Comparison of ENCODE assay signal across 14 cellular contexts in the genomic region with DNA sequence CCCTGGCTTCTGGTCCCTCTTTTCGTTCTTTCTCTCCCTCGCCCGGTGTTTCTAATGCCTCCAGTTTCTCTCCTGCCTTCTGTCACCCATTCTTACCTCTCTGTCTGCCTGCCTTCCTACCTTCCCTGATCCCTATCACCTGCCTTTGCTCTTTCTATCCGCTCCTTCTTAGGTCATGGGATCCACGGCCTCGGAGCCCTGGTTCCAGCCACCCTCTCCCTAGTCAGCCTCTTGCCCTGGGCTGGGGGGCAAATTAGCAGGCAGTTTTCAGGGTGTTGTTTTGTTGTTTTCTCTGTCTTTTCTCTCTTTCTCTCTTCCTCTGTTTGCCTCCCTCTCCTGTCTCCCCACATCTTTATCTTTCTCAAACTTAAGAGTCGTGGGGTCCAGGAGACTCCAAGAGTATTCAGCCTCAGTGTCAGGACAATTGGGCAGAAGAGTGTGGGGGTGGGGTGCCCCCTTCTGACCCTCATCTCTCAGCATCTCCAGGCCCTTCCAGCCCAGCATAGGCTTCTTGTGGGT. TPM values are rescaled to one million over a fixed set of nuclear protein-coding genes. Genes with fewer than 3 reads are reported as not detected.
DNase-seq lines count a peak whose midpoint lies in the region; ATAC-seq and TF ChIP-seq lines count a peak whose summit lies in the region.
"Had no signal": no experiment of that assay in that cellular context is flagged by ENCODE, and none has a peak within 500 bp of the region (broad histone marks: within the 10 kb centered on the region; RNA-seq: fewer than 3 reads in every experiment).

No MANE protein-coding gene starts in this region.

- H3K27me3 Mint-ChIP-seq in CD8-positive, alpha-beta T cell (ENCODE audit: low read depth) = peaks cover 68% of the 10 kb centered on the region
- H3K27me3 Mint-ChIP-seq in brain = peaks cover 99% of the 10 kb centered on the region
- H3K27me3 Mint-ChIP-seq in natural killer cell treated with Interleukin-12 subunit alpha and Interleukin-12 subunit beta and Interleukin-15 and Interleukin-18, amount 100 ng/mL, for 72 hours = peaks cover 48 to 53% of the 10 kb centered on the region in 2 donors

- DNase-seq in CD8-positive, alpha-beta T cell = no peak
- no peak for DNase-seq in HCT116 (ENCODE audit: low read depth, low spot score)
- no peak for DNase-seq in natural killer cell treated with Interleukin-12 subunit alpha and Interleukin-12 subunit beta and Interleukin-15 and Interleukin-18, amount 100 ng/mL, for 72 hours (ENCODE audit: low spot score)
- no peak for DNase-seq in coronary artery (ENCODE audit: low spot score)
- DNase-seq in mucosa of gallbladder (ENCODE audit: low spot score) = no peak
- DNase-seq: anterior cingulate cortex, DMS153, hippocampal formation, MG63, spleen had no signal

- H3K9me2 ChIP-seq in HCT116 (ENCODE audit: insufficient read depth) = no peaks in the 10 kb centered on the region

- TSS peak; percentile 52 for BruUV-seq in HCT116 (replicated peaks; lab: Mats Ljungman, UMichigan)

- ATAC-seq in CD8-positive, alpha-beta T cell = no peak
- no peak for ATAC-seq in HCT116
- no peak for ATAC-seq in natural killer cell treated with Interleukin-12 subunit alpha and Interleukin-12 subunit beta and Interleukin-15 and Interleukin-18, amount 100 ng/mL, for 72 hours
- no peak for ATAC-seq in GM21619 (IDR thresholded peaks at IDR 0.05; ENCODE audit: unreplicated experiment)
- ATAC-seq in HG03139 (IDR thresholded peaks at IDR 0.05; ENCODE audit: unreplicated experiment) = no peak

- peak overlapping the region; percentile 13 for H3K4me3 Mint-ChIP-seq in CD8-positive, alpha-beta T cell
- H3K4me3 Mint-ChIP-seq in brain = peak overlapping the region; percentile 21 to 88 (median 73)
- H3K4me3 Mint-ChIP-seq in natural killer cell treated with Interleukin-12 subunit alpha and Interleukin-12 subunit beta and Interleukin-15 and Interleukin-18, amount 100 ng/mL, for 72 hours = peak overlapping the region; percentile 32

- no peaks in the 10 kb centered on the region for H3K79me2 ChIP-seq in HCT116 (ENCODE audit: insufficient read depth, low read length)

- intact Hi-C loops in CD8-positive, alpha-beta T cell (cut with DNase I, micrococcal nuclease) = loop anchor here in 1 of 2 experiments (10.0 kb wide), 1 partner anchor 312 kb away; no protein-coding TSS in a partner anchor
- intact Hi-C loops in HCT116 (cut with micrococcal nuclease) = loop anchor here (10.0 kb wide), 1 partner anchor 268 kb away; no protein-coding TSS in a partner anchor

- H3K36me3 ChIP-seq in CD8-positive, alpha-beta T cell (ENCODE audit: insufficient read depth, low read length) = no peaks in the 10 kb centered on the region
- no peaks in the 10 kb centered on the region for H3K36me3 ChIP-seq in HCT116 (ENCODE audit: control insufficient read depth in 1 of 2, insufficient read depth in 2 of 2, low read length in 2 of 2)
- H3K36me3 ChIP-seq: MG63, spleen had no signal

- TF ChIP-seq CTCF in CD8-positive, alpha-beta T cell (IDR thresholded peaks at IDR 0.05) = no peak
- TF ChIP-seq CTCF in HCT116 (IDR thresholded peaks at IDR 0.05 in 2 of 3, conservative IDR thresholded peaks at IDR 0.05 in 1 of 3; ENCODE audit: borderline replicate concordance in 1 of 3, insufficient read depth in 1 of 3, low read depth in 2 of 3, low read length in 2 of 3) = no peak
- TF ChIP-seq CTCF in brain (conservative IDR thresholded peaks at IDR 0.05) = no peak
- TF ChIP-seq CTCF in coronary artery (IDR thresholded peaks at IDR 0.05) = no peak

- no peak overlapping the region for H3K27ac Mint-ChIP-seq in CD8-positive, alpha-beta T cell
- H3K27ac Mint-ChIP-seq in brain = peak overlapping the region in 2 of 5 experiments; percentile 26 to 78
- no peak overlapping the region for H3K27ac Mint-ChIP-seq in natural killer cell treated with Interleukin-12 subunit alpha and Interleukin-12 subunit beta and Interleukin-15 and Interleukin-18, amount 100 ng/mL, for 72 hours

- peaks cover 64% of the 10 kb centered on the region for H3K27me3 ChIP-seq in CD8-positive, alpha-beta T cell (ENCODE audit: insufficient read depth, low read length)
- no peaks in the 10 kb centered on the region for H3K27me3 ChIP-seq in HCT116 (ENCODE audit: insufficient read depth, low read length)

- H3K9me3 Mint-ChIP-seq in CD8-positive, alpha-beta T cell = no peaks in the 10 kb centered on the region
- peaks cover 0 to 9% (median 0%) of the 10 kb centered on the region in 5 experiments for H3K9me3 Mint-ChIP-seq in brain
- no peaks in the 10 kb centered on the region for H3K9me3 Mint-ChIP-seq in natural killer cell treated with Interleukin-12 subunit alpha and Interleukin-12 subunit beta and Interleukin-15 and Interleukin-18, amount 100 ng/mL, for 72 hours

- no peak overlapping the region for H3K9ac ChIP-seq in HCT116 (ENCODE audit: low read length)

- no peak overlapping the region for H2AFZ ChIP-seq in HCT116 (ENCODE audit: low read depth, low read length, poor library complexity, severe bottlenecking)

- CTCF ChIA-PET in CD8-positive, alpha-beta T cell (lab: Charles Lee) = no interaction called here
- CTCF ChIA-PET in HCT116 (lab: Charles Lee) = interaction anchor here (1.2 to 4.3 kb wide), 3 partner anchors 130 to 177 kb away, joined by 3 to 38 read pairs (median 27); no protein-coding TSS in a partner anchor

- H3K4me1 ChIP-seq in CD8-positive, alpha-beta T cell (ENCODE audit: insufficient read depth, low read length) = peaks cover 56% of the 10 kb centered on the region
- H3K4me1 ChIP-seq in HCT116 (ENCODE audit: control insufficient read depth in 1 of 2, insufficient read depth in 2 of 2, low read length in 2 of 2) = peaks cover 8 to 31% of the 10 kb centered on the region in 2 experiments; a peak in 3 of 4 replicates

- no peak for TF ChIP-seq POLR2A in HCT116 (IDR thresholded peaks at IDR 0.05; ENCODE audit: borderline replicate concordance, extremely low read depth, insufficient read depth, insufficient read length)

- no peak overlapping the region for H3K4me3 ChIP-seq in CD8-positive, alpha-beta T cell (ENCODE audit: low read depth, low read length)
- peak overlapping the region in 1 of 2 experiments; percentile 69; a peak in 1 of 4 replicates for H3K4me3 ChIP-seq in HCT116 (replicated peaks in 1 of 2; ENCODE audit: low read depth in 1 of 2, low read length in 2 of 2)
- no peak overlapping the region for H3K4me3 ChIP-seq in coronary artery

- POLR2A ChIA-PET in CD8-positive, alpha-beta T cell (lab: Charles Lee) = no interaction called here
- POLR2A ChIA-PET in HCT116 (lab: Charles Lee) = no interaction called here

- H4K20me1 ChIP-seq in HCT116 (ENCODE audit: insufficient read depth) = no peaks in the 10 kb centered on the region

- H3K4me2 ChIP-seq in HCT116 (ENCODE audit: low read length) = peak overlapping the region; percentile 99

- no peaks in the 10 kb centered on the region for H3K36me3 Mint-ChIP-seq in CD8-positive, alpha-beta T cell
- no peaks in the 10 kb centered on the region for H3K36me3 Mint-ChIP-seq in brain
- H3K36me3 Mint-ChIP-seq in natural killer cell treated with Interleukin-12 subunit alpha and Interleukin-12 subunit beta and Interleukin-15 and Interleukin-18, amount 100 ng/mL, for 72 hours = peaks cover 5% of the 10 kb centered on the region

- no peaks in the 10 kb centered on the region for H3K9me3 ChIP-seq in CD8-positive, alpha-beta T cell (ENCODE audit: low read length)
- H3K9me3 ChIP-seq in HCT116 (ENCODE audit: control insufficient read depth in 1 of 2, insufficient read depth in 1 of 2, low read depth in 1 of 2, low read length in 2 of 2) = no peaks in the 10 kb centered on the region
- H3K9me3 ChIP-seq: MG63, spleen had no signal

- peaks cover 42% of the 10 kb centered on the region for H3K4me1 Mint-ChIP-seq in CD8-positive, alpha-beta T cell (ENCODE audit: low read depth)
- H3K4me1 Mint-ChIP-seq in brain = peaks cover 51% of the 10 kb centered on the region
- H3K4me1 Mint-ChIP-seq in natural killer cell treated with Interleukin-12 subunit alpha and Interleukin-12 subunit beta and Interleukin-15 and Interleukin-18, amount 100 ng/mL, for 72 hours (ENCODE audit: low read depth in 2 of 2) = peaks cover 14 to 15% of the 10 kb centered on the region in 2 donors

- H3K27ac ChIP-seq in CD8-positive, alpha-beta T cell (ENCODE audit: low read depth, low read length) = no peak overlapping the region
- H3K27ac ChIP-seq in HCT116 (ENCODE audit: low read depth, low read length) (no peak overlapping the region; the same call in 1 of the 2 replicates), coronary artery (no peak overlapping the region)
- H3K27ac ChIP-seq: spleen had no signal

- RAD21 ChIA-PET in HCT116 (lab: Charles Lee; ENCODE audit: low non-redundant PET in 1 of 2, low total read pairs in 2 of 2, uncharacterized antibody in 2 of 2, unreplicated experiment in 2 of 2) = no interaction called here

- TF ChIP-seq RAD21 in HCT116 (IDR thresholded peaks at IDR 0.05; ENCODE audit: low read depth) = no peak

TF ChIP-seq in HCT116, 20 proteins besides CTCF, POLR2A, EP300 and RAD21:
- TF ChIP-seq SIN3A (IDR thresholded peaks at IDR 0.05; ENCODE audit: low read depth) (no peak), POLR2AphosphoS5 (IDR thresholded peaks at IDR 0.05; ENCODE audit: low read depth, low read length) (no peak), FOSL1 (IDR thresholded peaks at IDR 0.05; ENCODE audit: low read depth) (no peak)
- TF ChIP-seq, protein P1, sequence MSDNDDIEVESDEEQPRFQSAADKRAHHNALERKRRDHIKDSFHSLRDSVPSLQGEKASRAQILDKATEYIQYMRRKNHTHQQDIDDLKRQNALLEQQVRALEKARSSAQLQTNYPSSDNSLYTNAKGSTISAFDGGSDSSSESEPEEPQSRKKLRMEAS (IDR thresholded peaks at IDR 0.05) = no peak
- TF ChIP-seq, protein P2, sequence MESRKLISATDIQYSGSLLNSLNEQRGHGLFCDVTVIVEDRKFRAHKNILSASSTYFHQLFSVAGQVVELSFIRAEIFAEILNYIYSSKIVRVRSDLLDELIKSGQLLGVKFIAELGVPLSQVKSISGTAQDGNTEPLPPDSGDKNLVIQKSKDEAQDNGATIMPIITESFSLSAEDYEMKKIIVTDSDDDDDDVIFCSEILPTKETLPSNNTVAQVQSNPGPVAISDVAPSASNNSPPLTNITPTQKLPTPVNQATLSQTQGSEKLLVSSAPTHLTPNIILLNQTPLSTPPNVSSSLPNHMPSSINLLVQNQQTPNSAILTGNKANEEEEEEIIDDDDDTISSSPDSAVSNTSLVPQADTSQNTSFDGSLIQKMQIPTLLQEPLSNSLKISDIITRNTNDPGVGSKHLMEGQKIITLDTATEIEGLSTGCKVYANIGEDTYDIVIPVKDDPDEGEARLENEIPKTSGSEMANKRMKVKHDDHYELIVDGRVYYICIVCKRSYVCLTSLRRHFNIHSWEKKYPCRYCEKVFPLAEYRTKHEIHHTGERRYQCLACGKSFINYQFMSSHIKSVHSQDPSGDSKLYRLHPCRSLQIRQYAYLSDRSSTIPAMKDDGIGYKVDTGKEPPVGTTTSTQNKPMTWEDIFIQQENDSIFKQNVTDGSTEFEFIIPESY (IDR thresholded peaks at IDR 0.05; ENCODE audit: extremely low read depth, insufficient replicate concordance, low read length) = no peak

RNA-seq across cellular contexts. Expression of a gene that starts 1.1 kb away (rescaled TPM):
- total RNA-seq in CD8-positive, alpha-beta T cell = not detected
- total RNA-seq in HCT116 (2021; ENCODE audit: unreplicated experiment) = 5.0 TPM
- polyA plus RNA-seq in HCT116 (2012) = 1.5 and 2.3 TPM in 2 replicates
- polyA plus RNA-seq in brain (ENCODE audit: insufficient read depth, low read depth, low replicate concordance) = not detected
- total RNA-seq in natural killer cell treated with Interleukin-12 subunit alpha and Interleukin-12 subunit beta and Interleukin-15 and Interleukin-18, amount 100 ng/mL, for 72 hours = not detected
- not detected for total RNA-seq in mucosa of gallbladder
- total RNA-seq: RPMI7951, spleen had no signal
- polyA plus RNA-seq: spleen had no signal

Comparison
In these comparisons a context has a peak if more than half of its experiments do, and no peak if none do; other contexts are left out.
1. H3K4me3 Mint-ChIP-seq: peak in every context shown above with its lines; median percentile 73 in brain; 32 in natural killer cell treated with Interleukin-12 subunit alpha and Interleukin-12 subunit beta and Interleukin-15 and Interleukin-18, amount 100 ng/mL, for 72 hours; 13 in CD8-positive, alpha-beta T cell.